Comparison of ENCODE assay signal across 8 cellular contexts in genomic region chr17:81221371-81221841, GRCh38. TPM values are rescaled to one million over a fixed set of nuclear protein-coding genes. Genes with fewer than 3 reads are reported as not detected.
DNase-seq lines count a peak whose midpoint lies in the region; ATAC-seq, FAIRE-seq and TF ChIP-seq lines count a peak whose summit lies in the region.

No MANE protein-coding gene starts in this region.

- DNase-seq in A549 (ENCODE audit: low read depth in 1 of 2, low spot score in 1 of 2), result no peak
- peak; percentile 84 for DNase-seq in H7
- no peak for DNase-seq in activated T-helper 2 cell treated with anti-CD3 and anti-CD28 coated beads, Interferon-gamma antibody, Interleukin-2, Interleukin-4, amounts not matched to agents 10 μg/mL and 5 μg/mL and 100 μg/mL, durations not matched to agents 14 hours and 24 hours and 36 hours (ENCODE audit: low spot score)
- no peak for DNase-seq in immature natural killer cell
- DNase-seq in NCI-H2081 (lab: John Stamatoyannopoulos, UW), result no peak
- DNase-seq in DMS53 (lab: John Stamatoyannopoulos, UW), result no peak
- DNase-seq in activated CD8-positive, alpha-beta memory T cell treated with anti-CD3 and anti-CD28 coated beads for 24 hours, result no peak

- no peak overlapping the region for H3K4me3 ChIP-seq in A549
- peak overlapping the region; percentile 5; the same call in 1 of the 2 replicates for H3K4me3 ChIP-seq in H7 (ENCODE audit: insufficient read depth, low read depth, low read length)

- peaks cover 2% of the 10 kb centered on the region; the same call in 1 of the 2 replicates for H3K27me3 ChIP-seq in H7 (ENCODE audit: control insufficient read depth, insufficient read depth, low read length)

- TF ChIP-seq POLR2A in A549 (IDR thresholded peaks at IDR 0.05; ENCODE audit: low read length), result no peak

- H3K36me3 Mint-ChIP-seq in activated T-helper 2 cell treated with anti-CD3 and anti-CD28 coated beads, Interferon-gamma antibody, Interleukin-2, Interleukin-4, amounts not matched to agents 10 μg/mL and 5 μg/mL and 100 μg/mL, durations not matched to agents 14 hours and 24 hours and 36 hours (ENCODE audit: low read depth), result no peaks in the 10 kb centered on the region
- peaks cover 0 to 5% (median 0%) of the 10 kb centered on the region in 3 donors for H3K36me3 Mint-ChIP-seq in immature natural killer cell

- no peak for TF ChIP-seq CTCF in A549 (IDR thresholded peaks at IDR 0.05)

- TF ChIP-seq RAD21 in A549 (conservative IDR thresholded peaks at IDR 0.05 in 1 of 2, IDR thresholded peaks at IDR 0.05 in 1 of 2), result no peak

- ATAC-seq in A549 (no peak), HG03175 (IDR thresholded peaks at IDR 0.05; ENCODE audit: unreplicated experiment) (no peak)

- FAIRE-seq in A549 (lab: Jason Lieb, UNC), result no peak

- peaks cover 11% of the 10 kb centered on the region for H3K4me1 Mint-ChIP-seq in activated T-helper 2 cell treated with anti-CD3 and anti-CD28 coated beads, Interferon-gamma antibody, Interleukin-2, Interleukin-4, amounts not matched to agents 10 μg/mL and 5 μg/mL and 100 μg/mL, durations not matched to agents 14 hours and 24 hours and 36 hours (ENCODE audit: low read depth)
- H3K4me1 Mint-ChIP-seq in immature natural killer cell, result peaks cover 9 to 13% of the 10 kb centered on the region in 2 donors

- CTCF ChIA-PET in A549 (lab: Yijun Ruan, JAX), result interaction anchor here (1.0 to 4.4 kb wide), 7 partner anchors 10 to 79 kb away, joined by 3 to 19 read pairs (median 4); no protein-coding TSS in a partner anchor

- no peaks in the 10 kb centered on the region for H3K9me3 Mint-ChIP-seq in activated T-helper 2 cell treated with anti-CD3 and anti-CD28 coated beads, Interferon-gamma antibody, Interleukin-2, Interleukin-4, amounts not matched to agents 10 μg/mL and 5 μg/mL and 100 μg/mL, durations not matched to agents 14 hours and 24 hours and 36 hours
- H3K9me3 Mint-ChIP-seq in immature natural killer cell, result peaks cover 0 to 2% (median 0%) of the 10 kb centered on the region in 6 donors

- H3K4me2 ChIP-seq in A549, result peak overlapping the region; percentile 98; the same call in 2 of the 3 replicates

- no peaks in the 10 kb centered on the region for H3K9me3 ChIP-seq in A549

- no peak overlapping the region for H3K27ac Mint-ChIP-seq in activated T-helper 2 cell treated with anti-CD3 and anti-CD28 coated beads, Interferon-gamma antibody, Interleukin-2, Interleukin-4, amounts not matched to agents 10 μg/mL and 5 μg/mL and 100 μg/mL, durations not matched to agents 14 hours and 24 hours and 36 hours
- H3K27ac Mint-ChIP-seq in immature natural killer cell, result no peak overlapping the region

- peak overlapping the region; percentile 71 for H3K4me3 Mint-ChIP-seq in activated T-helper 2 cell treated with anti-CD3 and anti-CD28 coated beads, Interferon-gamma antibody, Interleukin-2, Interleukin-4, amounts not matched to agents 10 μg/mL and 5 μg/mL and 100 μg/mL, durations not matched to agents 14 hours and 24 hours and 36 hours (ENCODE audit: low read depth)
- peak overlapping the region; percentile 21 to 71 (median 49) for H3K4me3 Mint-ChIP-seq in immature natural killer cell

- H3K27me3 Mint-ChIP-seq in activated T-helper 2 cell treated with anti-CD3 and anti-CD28 coated beads, Interferon-gamma antibody, Interleukin-2, Interleukin-4, amounts not matched to agents 10 μg/mL and 5 μg/mL and 100 μg/mL, durations not matched to agents 14 hours and 24 hours and 36 hours (ENCODE audit: low read depth), result no peaks in the 10 kb centered on the region
- H3K27me3 Mint-ChIP-seq in immature natural killer cell (ENCODE audit: low read depth in 3 of 3), result peaks cover 0 to 6% (median 0%) of the 10 kb centered on the region in 3 donors

- intact Hi-C loops in activated T-helper 2 cell treated with anti-CD3 and anti-CD28 coated beads, Interferon-gamma antibody, Interleukin-2, Interleukin-4, amounts not matched to agents 10 μg/mL and 5 μg/mL and 100 μg/mL, durations not matched to agents 14 hours and 24 hours and 36 hours (cut with micrococcal nuclease), result loop anchor here (10.0 kb wide), 1 partner anchor 187 kb away; the partner anchor contains the start of gene BAIAP2

- no peak for TF ChIP-seq EP300 in A549 (IDR thresholded peaks at IDR 0.05)

- H3K27ac ChIP-seq in A549, result no peak overlapping the region

- H3K4me1 ChIP-seq in A549, result peaks cover 9% of the 10 kb centered on the region

- POLR2A ChIA-PET in A549 (lab: Yijun Ruan, JAX), result interaction anchor here (0.9 kb wide), 1 partner anchor 17 kb away, joined by 3 read pairs; the partner anchor contains the start of genes NDUFAF8 and TEPSIN

- WGBS in A549 (ENCODE audit: missing lambda C conversion rate), result 85% methylated on average over 11 of the region's 11 CpGs

- H3K36me3 ChIP-seq in H7 (replicated peaks; ENCODE audit: control insufficient read depth, insufficient read depth, low read length), result peaks cover 2% of the 10 kb centered on the region

TF ChIP-seq in A549, 52 proteins besides CTCF, POLR2A, EP300 and RAD21 (continues in another document):
- TF ChIP-seq HOXA7 (CRISPR knock-in tag; IDR thresholded peaks at IDR 0.05) (no peak), FOSL2 (IDR thresholded peaks at IDR 0.05) (no peak), FOSL2 (CRISPR knock-in tag; IDR thresholded peaks at IDR 0.05) (no peak), CHD4 (IDR thresholded peaks at IDR 0.05; ENCODE audit: borderline replicate concordance) (no peak), E2F6 (IDR thresholded peaks at IDR 0.05; ENCODE audit: borderline replicate concordance, low read depth) (no peak)

RNA-seq across cellular contexts. Expression of gene CEP131, which starts 1.4 kb away (rescaled TPM):
- polyA plus RNA-seq in A549 (2011; rRNA removed) (2.6 and 3.3 TPM in 2 replicates), A549 (2017; fragmentation: RNase III; extraction: RNeasy Plus Mini Kit Qiagen cat#74134 plus additional on column Dnase treatment) (10.3 to 11.5 TPM (median 10.5 TPM) in 3 replicates), immature natural killer cell (1 to 10 TPM in 2 of 3 donors, under 1 TPM in 1; 0.43 to 7.4 (median 1.5) TPM)
- polyA plus RNA-seq in A549 (2012; cell fraction: cytosol; rRNA removed), result 15.6 and 18.3 TPM in 2 replicates
- 39.7 and 52.0 TPM in 2 replicates for polyA plus RNA-seq in A549 (2012; cell fraction: nucleus; rRNA removed)
- polyA minus RNA-seq in A549 (2011; rRNA and poly(A)+ RNA removed), result 0.54 and 3.8 TPM in 2 replicates
- 20.2 and 24.7 TPM in 2 replicates for total RNA-seq in H7 (2014; rRNA removed; shearing (Covaris generic))
- 14.0 and 14.8 TPM in 2 replicates for total RNA-seq in activated T-helper 2 cell treated with anti-CD3 and anti-CD28 coated beads, Interferon-gamma antibody, Interleukin-2, Interleukin-4, amounts not matched to agents 10 μg/mL and 5 μg/mL and 100 μg/mL, durations not matched to agents 14 hours and 24 hours and 36 hours

RNA-seq across cellular contexts. Expression of gene TEPSIN, which starts 17.4 kb away (rescaled TPM):
- polyA plus RNA-seq in A549 (2011; rRNA removed) (12.5 TPM in 2 replicates), A549 (2017; fragmentation: RNase III; extraction: RNeasy Plus Mini Kit Qiagen cat#74134 plus additional on column Dnase treatment) (26.1 to 31.3 TPM (median 30.4 TPM) in 3 replicates), immature natural killer cell (1 to 10 TPM; 1.6 to 7.3 (median 5.0) TPM)
- 29.0 and 39.6 TPM in 2 replicates for polyA plus RNA-seq in A549 (2012; cell fraction: cytosol; rRNA removed)
- polyA plus RNA-seq in A549 (2012; cell fraction: nucleus; rRNA removed), result 220 and 367 TPM in 2 replicates
- 10.9 and 11.4 TPM in 2 replicates for polyA minus RNA-seq in A549 (2011; rRNA and poly(A)+ RNA removed)
- total RNA-seq in H7 (2014; rRNA removed; shearing (Covaris generic)), result 18.1 and 19.8 TPM in 2 replicates
- 33.4 and 39.1 TPM in 2 replicates for total RNA-seq in activated T-helper 2 cell treated with anti-CD3 and anti-CD28 coated beads, Interferon-gamma antibody, Interleukin-2, Interleukin-4, amounts not matched to agents 10 μg/mL and 5 μg/mL and 100 μg/mL, durations not matched to agents 14 hours and 24 hours and 36 hours

RNA-seq across cellular contexts. Expression of gene NDUFAF8, which starts 17.7 kb away (rescaled TPM):
- 198 and 308 TPM in 2 replicates for polyA plus RNA-seq in A549 (2011; rRNA removed)
- polyA plus RNA-seq in A549 (2012; cell fraction: cytosol; rRNA removed), result 178 and 226 TPM in 2 replicates
- 66.7 and 81.5 TPM in 2 replicates for polyA plus RNA-seq in A549 (2012; cell fraction: nucleus; rRNA removed)
- 173 to 192 TPM (median 179 TPM) in 3 replicates for polyA plus RNA-seq in A549 (2017; fragmentation: RNase III; extraction: RNeasy Plus Mini Kit Qiagen cat#74134 plus additional on column Dnase treatment)
- 24.9 and 39.2 TPM in 2 replicates for polyA minus RNA-seq in A549 (2011; rRNA and poly(A)+ RNA removed)
- 32.6 and 38.8 TPM in 2 replicates for total RNA-seq in H7 (2014; rRNA removed; shearing (Covaris generic))
- total RNA-seq in activated T-helper 2 cell treated with anti-CD3 and anti-CD28 coated beads, Interferon-gamma antibody, Interleukin-2, Interleukin-4, amounts not matched to agents 10 μg/mL and 5 μg/mL and 100 μg/mL, durations not matched to agents 14 hours and 24 hours and 36 hours, result 57.7 and 58.1 TPM in 2 replicates
- polyA plus RNA-seq in immature natural killer cell, result 100 to 1,000 TPM in 1 of 3 donors, 10 to 100 TPM in 2; 61.2 to 121 (median 67.8) TPM

RNA-seq across cellular contexts. Expression of gene AATK, which starts 55.4 kb away (rescaled TPM):
- polyA plus RNA-seq in A549 (2011; rRNA removed), result 0.17 and 0.26 TPM in 2 replicates
- polyA plus RNA-seq in A549 (2012; cell fraction: cytosol; rRNA removed), result 0.44 and 0.57 TPM in 2 replicates
- polyA plus RNA-seq in A549 (2012; cell fraction: nucleus; rRNA removed), result 1.3 and 1.6 TPM in 2 replicates
- polyA plus RNA-seq in A549 (2017; fragmentation: RNase III; extraction: RNeasy Plus Mini Kit Qiagen cat#74134 plus additional on column Dnase treatment), result 0.37 to 0.51 TPM (median 0.39 TPM) in 3 replicates
- polyA minus RNA-seq in A549 (2011; rRNA and poly(A)+ RNA removed), result 0.25 and 0.73 TPM in 2 replicates
- 1.5 and 2.0 TPM in 2 replicates for total RNA-seq in H7 (2014; rRNA removed; shearing (Covaris generic))
- 0.48 and 0.89 TPM in 2 replicates for total RNA-seq in activated T-helper 2 cell treated with anti-CD3 and anti-CD28 coated beads, Interferon-gamma antibody, Interleukin-2, Interleukin-4, amounts not matched to agents 10 μg/mL and 5 μg/mL and 100 μg/mL, durations not matched to agents 14 hours and 24 hours and 36 hours
- 1 to 10 TPM in 1 of 3 donors, under 1 TPM in 2; 0.52 to 2.9 (median 0.97) TPM for polyA plus RNA-seq in immature natural killer cell

RNA-seq across cellular contexts. Expression of gene PVALEF, which starts 56.1 kb away (rescaled TPM):
- polyA plus RNA-seq in A549 (2011; rRNA removed) (not detected in 2 replicates), A549 (2017; fragmentation: RNase III; extraction: RNeasy Plus Mini Kit Qiagen cat#74134 plus additional on column Dnase treatment) (not detected in 3 replicates), immature natural killer cell (not detected)
- polyA plus RNA-seq in A549 (2012; cell fraction: cytosol; rRNA removed), result not detected in 2 replicates
- not detected in 2 replicates for polyA plus RNA-seq in A549 (2012; cell fraction: nucleus; rRNA removed)
- not detected in 2 replicates for polyA minus RNA-seq in A549 (2011; rRNA and poly(A)+ RNA removed)
- total RNA-seq in H7 (2014; rRNA removed; shearing (Covaris generic)), result not detected in 2 replicates
- total RNA-seq in activated T-helper 2 cell treated with anti-CD3 and anti-CD28 coated beads, Interferon-gamma antibody, Interleukin-2, Interleukin-4, amounts not matched to agents 10 μg/mL and 5 μg/mL and 100 μg/mL, durations not matched to agents 14 hours and 24 hours and 36 hours, result not detected in 2 replicates
